In genomic region chr13:34942732-34943674, GRCh38 we compare ENCODE assay signal across 8 cellular contexts.
DNase-seq lines count a peak whose midpoint lies in the region; ATAC-seq and TF ChIP-seq lines count a peak whose summit lies in the region.

No MANE protein-coding gene starts in this region.

- peak overlapping the region; percentile 52 for H3K9ac ChIP-seq in iPS-18a (ENCODE audit: low read length)

- H3K4me1 ChIP-seq in HEK293 (ENCODE audit: control insufficient read depth, insufficient read depth, low read length) (no peaks in the 10 kb centered on the region; the same call in 1 of the 2 replicates), iPS-18a (ENCODE audit: control insufficient read depth, low read depth, low read length) (peaks cover 37% of the 10 kb centered on the region)

- TF ChIP-seq CTCF in HEK293 (tag by site-specific recombination; IDR thresholded peaks at IDR 0.05) (no peak), astrocyte of the cerebellum (IDR thresholded peaks at IDR 0.05; ENCODE audit: low read depth, low read length, missing control alignments) (no peak)

- no peaks in the 10 kb centered on the region for H3K9me3 ChIP-seq in HEK293 (ENCODE audit: control insufficient read depth, insufficient read depth, low read depth, low read length)
- H3K9me3 ChIP-seq in iPS-18a (ENCODE audit: control insufficient read depth, low read depth, low read length) = no peaks in the 10 kb centered on the region

- DNase-seq in NCI-H1092 treated with DMSO at 0.1 percent for 48 hours (lab: John Stamatoyannopoulos, UW) = peak; percentile 61
- no peak for DNase-seq in NCI-H1092 (lab: John Stamatoyannopoulos, UW)
- peak; percentile 18 for DNase-seq in NCI-H345 treated with DMSO at 0.1 percent for 48 hours (lab: John Stamatoyannopoulos, UW; ENCODE audit: unreplicated experiment)
- no peak for DNase-seq in astrocyte of the cerebellum (ENCODE audit: low read depth)
- no peak for DNase-seq in skeletal muscle cell (ENCODE audit: low read depth)

- H3K27me3 ChIP-seq in iPS-18a (ENCODE audit: control insufficient read depth, insufficient read depth, low read length) = peaks cover 5% of the 10 kb centered on the region

- peak overlapping the region; percentile 99 for H3K4me3 ChIP-seq in HEK293 (ENCODE audit: low read depth, low read length)
- peak overlapping the region; percentile 60 for H3K4me3 ChIP-seq in astrocyte of the cerebellum (ENCODE audit: low read depth, low read length)
- peak overlapping the region; percentile 94 for H3K4me3 ChIP-seq in iPS-18a (ENCODE audit: low read length)
- H3K4me3 ChIP-seq in skeletal muscle cell (ENCODE audit: low read depth, low read length) = peak overlapping the region; percentile 69

- H3K27ac ChIP-seq in HEK293 (ENCODE audit: extremely low read depth, low read depth, low read length) = peak overlapping the region; percentile 76; the same call in 1 of the 2 replicates
- no peak overlapping the region for H3K27ac ChIP-seq in iPS-18a (ENCODE audit: low read length)

- no peak for ATAC-seq in GM18858 (IDR thresholded peaks at IDR 0.05; ENCODE audit: unreplicated experiment)

- in situ Hi-C loops in astrocyte of the cerebellum (cut with HindIII; ENCODE audit: low sequenced_read_pairs) = no loop called here

- CTCF ChIA-PET in HEK293 (lab: Yijun Ruan, JAX) = no interaction called here

- H3K36me3 ChIP-seq in HEK293 (ENCODE audit: control insufficient read depth in 2 of 2, insufficient read depth in 1 of 2, low read length in 2 of 2) = no peaks in the 10 kb centered on the region
- H3K36me3 ChIP-seq in iPS-18a (ENCODE audit: control insufficient read depth, low read depth, low read length) = no peaks in the 10 kb centered on the region

- POLR2A ChIA-PET in HEK293 (lab: Yijun Ruan, JAX) = no interaction called here

TF ChIP-seq in HEK293, 187 proteins besides CTCF, POLR2A, EP300 and RAD21 (continues in another document):
- TF ChIP-seq ZNF121 (tag by site-specific recombination; IDR thresholded peaks at IDR 0.05) (no peak), ZNF843 (tag by site-specific recombination; IDR thresholded peaks at IDR 0.05) (no peak), ZNF26 (tag by site-specific recombination; IDR thresholded peaks at IDR 0.05) (no peak), ZNF600 (tag by site-specific recombination; IDR thresholded peaks at IDR 0.05) (peak; percentile 46; the same call in 1 of the 2 replicates), AEBP2 (tag by site-specific recombination; IDR thresholded peaks at IDR 0.05; ENCODE audit: borderline replicate concordance) (no peak), IKZF3 (tag by site-specific recombination; IDR thresholded peaks at IDR 0.05) (no peak), ZSCAN5A (tag by site-specific recombination; IDR thresholded peaks at IDR 0.05) (no peak), ZNF341 (tag by site-specific recombination; IDR thresholded peaks at IDR 0.05; ENCODE audit: low read depth) (peak; percentile 94), KLF10 (tag by site-specific recombination; IDR thresholded peaks at IDR 0.05) (no peak), PRDM6 (tag by site-specific recombination; IDR thresholded peaks at IDR 0.05) (no peak), ZNF639 (tag by site-specific recombination; IDR thresholded peaks at IDR 0.05) (no peak), ZNF561 (tag by site-specific recombination; IDR thresholded peaks at IDR 0.05; ENCODE audit: borderline replicate concordance) (0 out of 2 replicates have a peak, but pooled peaks have one; percentile 15), RBAK (tag by site-specific recombination; IDR thresholded peaks at IDR 0.05) (no peak), SALL2 (tag by site-specific recombination; IDR thresholded peaks at IDR 0.05; ENCODE audit: borderline replicate concordance) (no peak), ZNF37A (tag by site-specific recombination; IDR thresholded peaks at IDR 0.05) (no peak), ZFP3 (tag by site-specific recombination; IDR thresholded peaks at IDR 0.05; ENCODE audit: low read depth) (no peak), ZNF398 (tag by site-specific recombination; IDR thresholded peaks at IDR 0.05) (0 out of 2 replicates have a peak, but pooled peaks have one; percentile 37), GLI4 (tag by site-specific recombination; IDR thresholded peaks at IDR 0.05) (no peak), ZNF140 (tag by site-specific recombination; IDR thresholded peaks at IDR 0.05) (no peak), ZXDB (tag by site-specific recombination; IDR thresholded peaks at IDR 0.05) (0 out of 2 replicates have a peak, but pooled peaks have one; percentile 25), HOXC10 (CRISPR knock-in tag; IDR thresholded peaks at IDR 0.05) (no peak), ZFP41 (tag by site-specific recombination; IDR thresholded peaks at IDR 0.05; ENCODE audit: borderline replicate concordance) (no peak), MYNN (tag by site-specific recombination; IDR thresholded peaks at IDR 0.05; ENCODE audit: borderline replicate concordance) (no peak), ZIC2 (tag by site-specific recombination; IDR thresholded peaks at IDR 0.05) (peak; percentile 87)

Comparison
In these comparisons a context has a peak if more than half of its experiments do, and no peak if none do; other contexts are left out.
1. DNase-seq: peak in NCI-H1092 treated with DMSO at 0.1 percent for 48 hours (single experiment) and NCI-H345 treated with DMSO at 0.1 percent for 48 hours (single experiment); none in NCI-H1092 (single experiment), astrocyte of the cerebellum (single experiment) and skeletal muscle cell (single experiment).
2. Peak in every context shown above with its lines, with median percentiles within 50 percentile points of each other: H3K4me3 ChIP-seq.